11 cellular contexts compared by ENCODE assay signal in the genomic region with DNA sequence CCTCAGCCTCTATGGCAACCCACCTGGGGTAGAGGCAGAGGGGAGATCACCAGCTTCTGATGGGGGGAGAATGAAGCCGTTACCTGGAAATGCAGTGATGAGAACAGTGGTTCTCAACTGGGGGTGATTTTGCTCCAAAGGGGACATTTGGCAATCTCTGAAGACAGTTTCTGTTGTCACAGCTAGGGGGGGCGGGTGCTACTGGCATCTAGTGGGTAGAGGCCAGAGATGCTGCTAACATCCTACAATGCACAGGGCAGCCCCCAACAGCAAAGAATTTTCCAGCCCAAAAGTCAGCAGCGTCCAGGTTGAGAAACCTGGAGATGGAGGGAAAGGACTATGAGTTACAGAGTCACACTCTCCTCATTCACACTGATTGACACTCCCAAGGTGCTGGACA.
DNase-seq lines count a peak whose midpoint lies in the region; ATAC-seq and TF ChIP-seq lines count a peak whose summit lies in the region.
"Had no signal": no experiment of that assay in that cellular context is flagged by ENCODE, and none has a peak within 500 bp of the region (broad histone marks: within the 10 kb centered on the region; RNA-seq: fewer than 3 reads in every experiment).

No MANE protein-coding gene starts in this region.

- peak; percentile 33 for DNase-seq in A673 (ENCODE audit: low spot score)
- peak; percentile 40 for DNase-seq in WTC11 (ENCODE audit: low spot score)
- no peak for DNase-seq in kidney epithelial cell (ENCODE audit: low read depth)
- no peak for DNase-seq in activated CD4-positive, CD25-positive, alpha-beta regulatory T cell treated with anti-CD3 and anti-CD28 coated beads, Interleukin-2, amount 50 U/mL, for 72 hours
- DNase-seq in MV-4-11 (lab: John Stamatoyannopoulos, UW), result no peak
- DNase-seq in stimulated activated CD4-positive, alpha-beta T cell treated with anti-CD3 and anti-CD28 coated beads, Interleukin-12 subunit alpha, Interleukin-12 subunit beta, amount 100 ng/mL, for 4 hours, result no peak
- DNase-seq: activated CD8-positive, alpha-beta memory T cell treated with anti-CD3 and anti-CD28 coated beads, Interleukin-2, amount 50 U/mL, for 4 hours; CD8-positive, alpha-beta T cell; NCI-H187 treated with DMSO at 0.1 percent for 48 hours had no signal

- BruUV-seq in A673 (replicated peaks; lab: Mats Ljungman, UMichigan), result no TSS peak

- H3K4me3 ChIP-seq in A673 (ENCODE audit: low read depth, low read length, poor library complexity, severe bottlenecking), result no peak overlapping the region
- H3K4me3 ChIP-seq in kidney epithelial cell (ENCODE audit: low read depth, low read length), result no peak overlapping the region

- H3K9me3 Mint-ChIP-seq in WTC11, result no peaks in the 10 kb centered on the region
- H3K9me3 Mint-ChIP-seq: CD8-positive, alpha-beta T cell had no signal

- no peak overlapping the region for H3K4me3 Mint-ChIP-seq in WTC11
- H3K4me3 Mint-ChIP-seq: CD8-positive, alpha-beta T cell had no signal

- no peaks in the 10 kb centered on the region for H3K27me3 Mint-ChIP-seq in WTC11 (ENCODE audit: low read depth)

- no peaks in the 10 kb centered on the region for H3K9me3 ChIP-seq in A673 (ENCODE audit: low read depth, low read length, poor library complexity, severe bottlenecking)

- no peak overlapping the region for H3K27ac Mint-ChIP-seq in WTC11
- H3K27ac Mint-ChIP-seq: CD8-positive, alpha-beta T cell had no signal

- H3K4me1 ChIP-seq in A673 (ENCODE audit: insufficient read depth, low read length, poor library complexity, severe bottlenecking), result peaks cover 15% of the 10 kb centered on the region

- H3K27ac ChIP-seq in A673 (ENCODE audit: low read depth, low read length, poor library complexity, severe bottlenecking), result no peak overlapping the region

- H3K27me3 ChIP-seq in A673 (replicated peaks; ENCODE audit: insufficient read depth, low read depth, low read length, poor library complexity) (no peaks in the 10 kb centered on the region), kidney epithelial cell (ENCODE audit: control insufficient read depth, insufficient read depth, low read length) (no peaks in the 10 kb centered on the region)

- CTCF ChIA-PET in A673 (lab: Charles Lee), result no interaction called here
- CTCF ChIA-PET in WTC11 (lab: Charles Lee), result interaction anchor here (0.7 to 3.3 kb wide), 7 partner anchors 12 to 283 kb away, joined by 3 to 12 read pairs (median 3); no protein-coding TSS in a partner anchor

- H3K36me3 ChIP-seq in A673 (ENCODE audit: insufficient read depth, low read length, poor library complexity, severe bottlenecking) (no peaks in the 10 kb centered on the region), kidney epithelial cell (ENCODE audit: control insufficient read depth, insufficient read depth, low read length) (no peaks in the 10 kb centered on the region)

- TF ChIP-seq CTCF in A673 (conservative IDR thresholded peaks at IDR 0.05; ENCODE audit: low read depth, low read length), result peak; percentile 34; the same call in 1 of the 2 replicates
- TF ChIP-seq CTCF in GM12874 (IDR thresholded peaks at IDR 0.05; ENCODE audit: insufficient read depth, low read depth, low read length), result peak; percentile 26; the same call in 1 of the 2 replicates
- no peak for TF ChIP-seq CTCF in WTC11 (IDR thresholded peaks at IDR 0.05)
- peak; percentile 18 for TF ChIP-seq CTCF in kidney epithelial cell (IDR thresholded peaks at IDR 0.05; ENCODE audit: insufficient read depth, low read length, poor library complexity, severe bottlenecking)

- POLR2A ChIA-PET in A673 (lab: Charles Lee; ENCODE audit: low non-redundant PET) (no interaction called here), WTC11 (lab: Charles Lee) (no interaction called here)

- intact Hi-C loops in A673 (cut with micrococcal nuclease; ENCODE audit: unreplicated experiment), result no loop called here

- H3K36me3 Mint-ChIP-seq in WTC11, result no peaks in the 10 kb centered on the region
- H3K36me3 Mint-ChIP-seq: CD8-positive, alpha-beta T cell had no signal

- peaks cover 32% of the 10 kb centered on the region for H3K4me1 Mint-ChIP-seq in WTC11

- peak; percentile 70 for ATAC-seq in WTC11
- no peak for ATAC-seq in HG03469 (IDR thresholded peaks at IDR 0.05; ENCODE audit: unreplicated experiment)
- ATAC-seq: CD8-positive, alpha-beta T cell had no signal

TF ChIP-seq in WTC11, 78 proteins besides CTCF, POLR2A, EP300 and RAD21 (continues in another document):
- TF ChIP-seq, protein P1, sequence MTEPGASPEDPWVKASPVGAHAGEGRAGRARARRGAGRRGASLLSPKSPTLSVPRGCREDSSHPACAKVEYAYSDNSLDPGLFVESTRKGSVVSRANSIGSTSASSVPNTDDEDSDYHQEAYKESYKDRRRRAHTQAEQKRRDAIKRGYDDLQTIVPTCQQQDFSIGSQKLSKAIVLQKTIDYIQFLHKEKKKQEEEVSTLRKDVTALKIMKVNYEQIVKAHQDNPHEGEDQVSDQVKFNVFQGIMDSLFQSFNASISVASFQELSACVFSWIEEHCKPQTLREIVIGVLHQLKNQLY (CRISPR knock-in tag; IDR thresholded peaks at IDR 0.05), result no peak
- TF ChIP-seq, protein P2, sequence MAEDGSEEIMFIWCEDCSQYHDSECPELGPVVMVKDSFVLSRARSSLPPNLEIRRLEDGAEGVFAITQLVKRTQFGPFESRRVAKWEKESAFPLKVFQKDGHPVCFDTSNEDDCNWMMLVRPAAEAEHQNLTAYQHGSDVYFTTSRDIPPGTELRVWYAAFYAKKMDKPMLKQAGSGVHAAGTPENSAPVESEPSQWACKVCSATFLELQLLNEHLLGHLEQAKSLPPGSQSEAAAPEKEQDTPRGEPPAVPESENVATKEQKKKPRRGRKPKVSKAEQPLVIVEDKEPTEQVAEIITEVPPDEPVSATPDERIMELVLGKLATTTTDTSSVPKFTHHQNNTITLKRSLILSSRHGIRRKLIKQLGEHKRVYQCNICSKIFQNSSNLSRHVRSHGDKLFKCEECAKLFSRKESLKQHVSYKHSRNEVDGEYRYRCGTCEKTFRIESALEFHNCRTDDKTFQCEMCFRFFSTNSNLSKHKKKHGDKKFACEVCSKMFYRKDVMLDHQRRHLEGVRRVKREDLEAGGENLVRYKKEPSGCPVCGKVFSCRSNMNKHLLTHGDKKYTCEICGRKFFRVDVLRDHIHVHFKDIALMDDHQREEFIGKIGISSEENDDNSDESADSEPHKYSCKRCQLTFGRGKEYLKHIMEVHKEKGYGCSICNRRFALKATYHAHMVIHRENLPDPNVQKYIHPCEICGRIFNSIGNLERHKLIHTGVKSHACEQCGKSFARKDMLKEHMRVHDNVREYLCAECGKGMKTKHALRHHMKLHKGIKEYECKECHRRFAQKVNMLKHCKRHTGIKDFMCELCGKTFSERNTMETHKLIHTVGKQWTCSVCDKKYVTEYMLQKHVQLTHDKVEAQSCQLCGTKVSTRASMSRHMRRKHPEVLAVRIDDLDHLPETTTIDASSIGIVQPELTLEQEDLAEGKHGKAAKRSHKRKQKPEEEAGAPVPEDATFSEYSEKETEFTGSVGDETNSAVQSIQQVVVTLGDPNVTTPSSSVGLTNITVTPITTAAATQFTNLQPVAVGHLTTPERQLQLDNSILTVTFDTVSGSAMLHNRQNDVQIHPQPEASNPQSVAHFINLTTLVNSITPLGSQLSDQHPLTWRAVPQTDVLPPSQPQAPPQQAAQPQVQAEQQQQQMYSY (CRISPR knock-in tag; IDR thresholded peaks at IDR 0.05), result no peak
- TF ChIP-seq SMAD3 (CRISPR knock-in tag; IDR thresholded peaks at IDR 0.05; ENCODE audit: borderline replicate concordance) (no peak), MYBL2 (CRISPR knock-in tag; IDR thresholded peaks at IDR 0.05) (no peak), ARID4B (CRISPR knock-in tag; IDR thresholded peaks at IDR 0.05; ENCODE audit: borderline replicate concordance) (no peak)
- TF ChIP-seq, protein P3, sequence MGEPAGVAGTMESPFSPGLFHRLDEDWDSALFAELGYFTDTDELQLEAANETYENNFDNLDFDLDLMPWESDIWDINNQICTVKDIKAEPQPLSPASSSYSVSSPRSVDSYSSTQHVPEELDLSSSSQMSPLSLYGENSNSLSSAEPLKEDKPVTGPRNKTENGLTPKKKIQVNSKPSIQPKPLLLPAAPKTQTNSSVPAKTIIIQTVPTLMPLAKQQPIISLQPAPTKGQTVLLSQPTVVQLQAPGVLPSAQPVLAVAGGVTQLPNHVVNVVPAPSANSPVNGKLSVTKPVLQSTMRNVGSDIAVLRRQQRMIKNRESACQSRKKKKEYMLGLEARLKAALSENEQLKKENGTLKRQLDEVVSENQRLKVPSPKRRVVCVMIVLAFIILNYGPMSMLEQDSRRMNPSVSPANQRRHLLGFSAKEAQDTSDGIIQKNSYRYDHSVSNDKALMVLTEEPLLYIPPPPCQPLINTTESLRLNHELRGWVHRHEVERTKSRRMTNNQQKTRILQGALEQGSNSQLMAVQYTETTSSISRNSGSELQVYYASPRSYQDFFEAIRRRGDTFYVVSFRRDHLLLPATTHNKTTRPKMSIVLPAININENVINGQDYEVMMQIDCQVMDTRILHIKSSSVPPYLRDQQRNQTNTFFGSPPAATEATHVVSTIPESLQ (CRISPR knock-in tag; IDR thresholded peaks at IDR 0.05), result no peak

Comparison
In these comparisons a context has a peak if more than half of its experiments do, and no peak if none do; other contexts are left out.
1. DNase-seq: peak in A673 (single experiment) and WTC11 (single experiment); none in kidney epithelial cell (single experiment), activated CD4-positive, CD25-positive, alpha-beta regulatory T cell treated with anti-CD3 and anti-CD28 coated beads, Interleukin-2, amount 50 U/mL, for 72 hours (single experiment), MV-4-11 (single experiment) and stimulated activated CD4-positive, alpha-beta T cell treated with anti-CD3 and anti-CD28 coated beads, Interleukin-12 subunit alpha, Interleukin-12 subunit beta, amount 100 ng/mL, for 4 hours (single experiment).